In the genomic region with DNA sequence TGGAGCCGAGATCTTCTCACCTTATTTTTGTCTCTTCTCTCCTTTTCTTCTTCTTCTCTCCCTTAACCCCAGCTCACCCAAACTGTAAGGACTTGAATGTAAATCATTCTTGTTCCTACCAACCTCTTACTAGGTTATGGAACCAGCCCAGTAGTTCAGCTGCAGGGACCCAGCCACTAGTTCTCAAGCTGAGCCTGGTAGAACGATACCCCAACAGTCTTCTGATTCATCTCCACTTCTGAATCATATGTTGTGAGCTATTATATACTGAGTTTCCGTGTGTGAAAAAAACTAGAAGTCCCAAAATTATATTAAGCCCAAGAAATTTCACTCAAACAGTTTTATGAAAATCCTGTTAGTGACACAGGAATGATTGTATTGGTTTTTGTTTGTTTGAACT, we compare ENCODE assay signal across 22 cellular contexts.
"Had no signal": no experiment of that assay in that cellular context is flagged by ENCODE, and none has a peak within 500 bp of the region (broad histone marks: within the 10 kb centered on the region; RNA-seq: fewer than 3 reads in every experiment).

No MANE protein-coding gene starts in this region.

- H3K36me3 Mint-ChIP-seq: brain, T-cell had no signal

- H3K9me3 Mint-ChIP-seq: dendritic cell treated with granulocyte-macrophage colony-stimulating factor and Interleukin-4, amounts not matched to agents 40 ng/mL and 50 ng/mL, for 4 days had no signal

- H3K4me1 Mint-ChIP-seq: T-cell had no signal

- H3K36me3 ChIP-seq: lower lobe of right lung, right lobe of liver, SJCRH30, transverse colon had no signal

- H3K27ac Mint-ChIP-seq: activated T-helper 1 cell treated with anti-CD3 and anti-CD28 coated beads, Interleukin-12 subunit alpha, Interleukin-12 subunit beta, Interleukin-2, Interleukin-4 antibody, amounts not matched to agents 30 ng/mL and 10 ng/mL and 1 ng/mL, durations not matched to agents 14 hours and 24 hours and 36 hours; brain; dendritic cell treated with granulocyte-macrophage colony-stimulating factor and Interleukin-4, amounts not matched to agents 40 ng/mL and 50 ng/mL, for 4 days; T-cell; T-helper 2 cell treated with Interferon-gamma antibody and Interleukin-4, amounts not matched to agents 5 μg/mL and 100 μg/mL, for 36 hours had no signal

- H3K9me3 ChIP-seq: lower lobe of right lung, mucosa of descending colon, right lobe of liver, SJCRH30, transverse colon had no signal

- H3K4me3 ChIP-seq: lower lobe of right lung, mucosa of descending colon, right lobe of liver, SJCRH30, skin epidermis, transverse colon had no signal

- H3K27me3 ChIP-seq: right lobe of liver, SJCRH30, transverse colon had no signal

- DNase-seq: activated CD4-positive, alpha-beta T cell treated with anti-CD3 and anti-CD28 coated beads for 1 hour; aorta; caudate nucleus; effector CD4-positive, alpha-beta T cell; erythroblast; foreskin fibroblast; kidney; lower lobe of right lung; mesendoderm; mucosa of descending colon; occipital lobe; posterior cingulate gyrus; right lobe of liver; SJCRH30; stimulated activated CD4-positive, alpha-beta T cell treated with anti-CD3 and anti-CD28 coated beads, Interleukin-2, amount 100 ng/mL, for 48 hours; T-cell; transverse colon had no signal

- H3K4me3 Mint-ChIP-seq: activated T-helper 1 cell treated with anti-CD3 and anti-CD28 coated beads, Interleukin-12 subunit alpha, Interleukin-12 subunit beta, Interleukin-2, Interleukin-4 antibody, amounts not matched to agents 30 ng/mL and 10 ng/mL and 1 ng/mL, durations not matched to agents 14 hours and 24 hours and 36 hours; brain; dendritic cell treated with granulocyte-macrophage colony-stimulating factor and Interleukin-4, amounts not matched to agents 40 ng/mL and 50 ng/mL, for 4 days; T-cell; T-helper 2 cell treated with Interferon-gamma antibody and Interleukin-4, amounts not matched to agents 5 μg/mL and 100 μg/mL, for 36 hours had no signal

- H3K27ac ChIP-seq: lower lobe of right lung, right lobe of liver, SJCRH30, skin epidermis, transverse colon had no signal

- H3K4me1 ChIP-seq: lower lobe of right lung, right lobe of liver had no signal
